In the genomic region with DNA sequence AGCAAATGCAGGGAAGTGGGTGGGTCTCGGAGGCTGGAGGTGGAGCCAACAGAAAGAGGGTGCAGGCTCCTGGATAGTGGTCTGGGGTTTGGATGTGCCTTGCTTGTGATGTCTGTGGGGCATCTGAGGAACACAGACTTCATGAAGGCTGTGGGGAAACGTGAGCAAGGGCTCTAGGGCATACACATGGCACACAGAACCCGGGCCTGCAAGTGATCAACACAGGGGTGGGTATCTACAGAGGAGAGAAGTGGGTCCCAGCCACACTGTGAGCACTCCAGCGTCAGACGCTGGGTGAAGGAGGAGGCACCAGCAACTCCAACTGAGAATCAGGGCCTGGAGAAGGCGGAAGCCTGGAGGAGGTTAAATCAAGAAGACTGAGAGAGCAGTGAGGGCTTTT, we compare ENCODE assay signal across 11 cellular contexts. TPM values are rescaled to one million over a fixed set of nuclear protein-coding genes. Genes with fewer than 3 reads are reported as not detected.
DNase-seq lines count a peak whose midpoint lies in the region; ATAC-seq and TF ChIP-seq lines count a peak whose summit lies in the region.
"Had no signal": no experiment of that assay in that cellular context is flagged by ENCODE, and none has a peak within 500 bp of the region (broad histone marks: within the 10 kb centered on the region; RNA-seq: fewer than 3 reads in every experiment).

No MANE protein-coding gene starts in this region.

- no peaks in the 10 kb centered on the region for H3K27me3 Mint-ChIP-seq in activated naive CD4-positive, alpha-beta T cell treated with anti-CD3 and anti-CD28 coated beads for 36 hours (ENCODE audit: low read depth)
- H3K27me3 Mint-ChIP-seq in activated CD4-positive, alpha-beta memory T cell treated with anti-CD3 and anti-CD28 coated beads for 36 hours, result no peaks in the 10 kb centered on the region
- peaks cover 9 to 17% (median 17%) of the 10 kb centered on the region in 3 donors for H3K27me3 Mint-ChIP-seq in immature natural killer cell (ENCODE audit: low read depth in 3 of 3)

- TF ChIP-seq CTCF in A673 (conservative IDR thresholded peaks at IDR 0.05; ENCODE audit: low read depth, low read length), result no peak

- POLR2A ChIA-PET in activated CD4-positive, alpha-beta memory T cell treated with anti-CD3 and anti-CD28 coated beads for 36 hours (lab: Charles Lee), result interaction anchor here (1.0 kb wide), 1 partner anchor 9 kb away, joined by 4 read pairs; the partner anchor contains the start of gene CHMP2A
- POLR2A ChIA-PET in A673 (lab: Charles Lee; ENCODE audit: low non-redundant PET), result no interaction called here

- no peaks in the 10 kb centered on the region for H3K36me3 ChIP-seq in A673 (ENCODE audit: insufficient read depth, low read length, poor library complexity, severe bottlenecking)

- no peaks in the 10 kb centered on the region for H3K9me3 Mint-ChIP-seq in activated naive CD4-positive, alpha-beta T cell treated with anti-CD3 and anti-CD28 coated beads for 36 hours
- no peaks in the 10 kb centered on the region for H3K9me3 Mint-ChIP-seq in activated CD4-positive, alpha-beta memory T cell treated with anti-CD3 and anti-CD28 coated beads for 36 hours
- peaks cover 0 to 2% (median 0%) of the 10 kb centered on the region in 6 donors for H3K9me3 Mint-ChIP-seq in immature natural killer cell
- H3K9me3 Mint-ChIP-seq in stimulated activated effector memory CD8-positive, alpha-beta T cell treated with anti-CD3 and anti-CD28 coated beads, Interleukin-12 subunit alpha, Interleukin-12 subunit beta, amount 100 ng/mL, for 72 hours, result no peaks in the 10 kb centered on the region

- no peaks in the 10 kb centered on the region for H3K27me3 ChIP-seq in A673 (replicated peaks; ENCODE audit: insufficient read depth, low read depth, low read length, poor library complexity)
- H3K27me3 ChIP-seq: adrenal gland had no signal

- BruUV-seq in A673 (replicated peaks; lab: Mats Ljungman, UMichigan), result no TSS peak

- CTCF ChIA-PET in activated naive CD4-positive, alpha-beta T cell treated with anti-CD3 and anti-CD28 coated beads for 36 hours (lab: Charles Lee), result no interaction called here
- CTCF ChIA-PET in activated CD4-positive, alpha-beta memory T cell treated with anti-CD3 and anti-CD28 coated beads for 36 hours (lab: Charles Lee), result interaction anchor here (2.3 to 8.6 kb wide), 2 partner anchors 44 to 50 kb away, joined by 13 to 39 read pairs; partner anchors contain the start of gene ZBTB45
- CTCF ChIA-PET in A673 (lab: Charles Lee), result no interaction called here

- intact Hi-C loops in activated naive CD4-positive, alpha-beta T cell treated with anti-CD3 and anti-CD28 coated beads for 36 hours (cut with micrococcal nuclease), result loop anchor here (1.0 kb wide), 1 partner anchor 8 kb away; no protein-coding TSS in a partner anchor
- intact Hi-C loops in activated CD4-positive, alpha-beta memory T cell treated with anti-CD3 and anti-CD28 coated beads for 36 hours (cut with micrococcal nuclease), result no loop called here
- intact Hi-C loops in A673 (cut with micrococcal nuclease; ENCODE audit: unreplicated experiment), result no loop called here

- no peak for ATAC-seq in stimulated activated effector memory CD8-positive, alpha-beta T cell treated with anti-CD3 and anti-CD28 coated beads, Interleukin-12 subunit alpha, Interleukin-12 subunit beta, amount 100 ng/mL, for 72 hours

- H3K4me3 ChIP-seq in A673 (ENCODE audit: low read depth, low read length, poor library complexity, severe bottlenecking), result no peak overlapping the region

- H3K9me3 ChIP-seq in A673 (ENCODE audit: low read depth, low read length, poor library complexity, severe bottlenecking), result no peaks in the 10 kb centered on the region
- H3K9me3 ChIP-seq: adrenal gland had no signal

- no peak for DNase-seq in activated naive CD4-positive, alpha-beta T cell treated with anti-CD3 and anti-CD28 coated beads for 36 hours
- no peak for DNase-seq in activated naive CD4-positive, alpha-beta T cell (lab: John Stamatoyannopoulos, UW)
- DNase-seq in activated CD4-positive, alpha-beta memory T cell treated with anti-CD3 and anti-CD28 coated beads for 36 hours, result no peak
- DNase-seq in immature natural killer cell (no peak), A673 (ENCODE audit: low spot score) (no peak), GM19240 (ENCODE audit: insufficient read length, low spot score) (no peak), NCI-H2171 (lab: John Stamatoyannopoulos, UW) (no peak)
- DNase-seq in stimulated activated effector memory CD8-positive, alpha-beta T cell treated with anti-CD3 and anti-CD28 coated beads, Interleukin-12 subunit alpha, Interleukin-12 subunit beta, amount 100 ng/mL, for 72 hours (ENCODE audit: low spot score in 2 of 2), result no peak
- DNase-seq: cortex of kidney; stimulated activated CD4-positive, alpha-beta T cell treated with anti-CD3 and anti-CD28 coated beads, Interleukin-1b, Interleukin-23, amount 100 ng/mL, for 48 hours had no signal

- peaks cover 22% of the 10 kb centered on the region for H3K36me3 Mint-ChIP-seq in activated naive CD4-positive, alpha-beta T cell treated with anti-CD3 and anti-CD28 coated beads for 36 hours (ENCODE audit: low read depth)
- H3K36me3 Mint-ChIP-seq in activated CD4-positive, alpha-beta memory T cell treated with anti-CD3 and anti-CD28 coated beads for 36 hours, result peaks cover 11% of the 10 kb centered on the region
- H3K36me3 Mint-ChIP-seq in immature natural killer cell, result no peaks in the 10 kb centered on the region
- H3K36me3 Mint-ChIP-seq in stimulated activated effector memory CD8-positive, alpha-beta T cell treated with anti-CD3 and anti-CD28 coated beads, Interleukin-12 subunit alpha, Interleukin-12 subunit beta, amount 100 ng/mL, for 72 hours, result peaks cover 18% of the 10 kb centered on the region

- no peak overlapping the region for H3K27ac Mint-ChIP-seq in activated naive CD4-positive, alpha-beta T cell treated with anti-CD3 and anti-CD28 coated beads for 36 hours
- peak overlapping the region; percentile 47 for H3K27ac Mint-ChIP-seq in activated CD4-positive, alpha-beta memory T cell treated with anti-CD3 and anti-CD28 coated beads for 36 hours
- peak overlapping the region in 5 of 6 donors; percentile 35 to 88 (median 65) for H3K27ac Mint-ChIP-seq in immature natural killer cell
- peak overlapping the region; percentile 29 for H3K27ac Mint-ChIP-seq in stimulated activated effector memory CD8-positive, alpha-beta T cell treated with anti-CD3 and anti-CD28 coated beads, Interleukin-12 subunit alpha, Interleukin-12 subunit beta, amount 100 ng/mL, for 72 hours

- peaks cover 41% of the 10 kb centered on the region for H3K4me1 Mint-ChIP-seq in activated naive CD4-positive, alpha-beta T cell treated with anti-CD3 and anti-CD28 coated beads for 36 hours (ENCODE audit: low read depth)
- H3K4me1 Mint-ChIP-seq in activated CD4-positive, alpha-beta memory T cell treated with anti-CD3 and anti-CD28 coated beads for 36 hours (ENCODE audit: low read depth), result peaks cover 33% of the 10 kb centered on the region
- H3K4me1 Mint-ChIP-seq in immature natural killer cell, result peaks cover 48 to 56% of the 10 kb centered on the region in 2 donors
- H3K4me1 Mint-ChIP-seq in stimulated activated effector memory CD8-positive, alpha-beta T cell treated with anti-CD3 and anti-CD28 coated beads, Interleukin-12 subunit alpha, Interleukin-12 subunit beta, amount 100 ng/mL, for 72 hours, result peaks cover 53% of the 10 kb centered on the region

- H3K4me3 Mint-ChIP-seq in activated naive CD4-positive, alpha-beta T cell treated with anti-CD3 and anti-CD28 coated beads for 36 hours, result peak overlapping the region; percentile 4
- H3K4me3 Mint-ChIP-seq in activated CD4-positive, alpha-beta memory T cell treated with anti-CD3 and anti-CD28 coated beads for 36 hours, result peak overlapping the region; percentile 81
- H3K4me3 Mint-ChIP-seq in immature natural killer cell, result peak overlapping the region; percentile 60 to 97 (median 79)
- peak overlapping the region; percentile 75 for H3K4me3 Mint-ChIP-seq in stimulated activated effector memory CD8-positive, alpha-beta T cell treated with anti-CD3 and anti-CD28 coated beads, Interleukin-12 subunit alpha, Interleukin-12 subunit beta, amount 100 ng/mL, for 72 hours

- peaks cover 16% of the 10 kb centered on the region for H3K4me1 ChIP-seq in A673 (ENCODE audit: insufficient read depth, low read length, poor library complexity, severe bottlenecking)

- H3K27ac ChIP-seq in A673 (ENCODE audit: low read depth, low read length, poor library complexity, severe bottlenecking), result no peak overlapping the region

RNA-seq across cellular contexts. Expression of gene UBE2M, which starts 5.4 kb away (rescaled TPM):
- total RNA-seq in activated naive CD4-positive, alpha-beta T cell treated with anti-CD3 and anti-CD28 coated beads for 36 hours, result 10 to 100 TPM; 91.4 to 93.6 TPM
- 100 to 1,000 TPM; 107 to 111 TPM for total RNA-seq in activated CD4-positive, alpha-beta memory T cell treated with anti-CD3 and anti-CD28 coated beads for 36 hours
- polyA plus RNA-seq in immature natural killer cell, result 10 to 100 TPM; 10.8 to 18.5 (median 15.5) TPM
- 182 and 185 TPM in 2 replicates for total RNA-seq in A673 (2021)

RNA-seq across cellular contexts. Expression of gene CHMP2A, which starts 8.9 kb away (rescaled TPM):
- total RNA-seq in activated naive CD4-positive, alpha-beta T cell treated with anti-CD3 and anti-CD28 coated beads for 36 hours, result 100 to 1,000 TPM; 109 to 111 TPM
- total RNA-seq in activated CD4-positive, alpha-beta memory T cell treated with anti-CD3 and anti-CD28 coated beads for 36 hours, result 100 to 1,000 TPM; 120 to 122 TPM
- 100 to 1,000 TPM; 210 to 265 (median 231) TPM for polyA plus RNA-seq in immature natural killer cell
- total RNA-seq in A673 (2021), result 57.6 and 69.8 TPM in 2 replicates

RNA-seq across cellular contexts. Expression of gene MZF1, which starts 9.3 kb away (rescaled TPM):
- total RNA-seq in activated naive CD4-positive, alpha-beta T cell treated with anti-CD3 and anti-CD28 coated beads for 36 hours, result 10 to 100 TPM; 13.3 to 13.4 TPM
- total RNA-seq in activated CD4-positive, alpha-beta memory T cell treated with anti-CD3 and anti-CD28 coated beads for 36 hours, result 10 to 100 TPM; 13.3 to 14.4 TPM
- polyA plus RNA-seq in immature natural killer cell, result 10 to 100 TPM in 1 of 3 donors, 1 to 10 TPM in 2; 3.2 to 10.4 (median 7.1) TPM
- 18.2 and 20.3 TPM in 2 replicates for total RNA-seq in A673 (2021)

RNA-seq across cellular contexts. Expression of gene TRIM28, which starts 20.0 kb away (rescaled TPM):
- 100 to 1,000 TPM; 475 to 483 TPM for total RNA-seq in activated naive CD4-positive, alpha-beta T cell treated with anti-CD3 and anti-CD28 coated beads for 36 hours
- 100 to 1,000 TPM; 404 to 408 TPM for total RNA-seq in activated CD4-positive, alpha-beta memory T cell treated with anti-CD3 and anti-CD28 coated beads for 36 hours
- 10 to 100 TPM; 34.3 to 36.3 (median 35.7) TPM for polyA plus RNA-seq in immature natural killer cell
- total RNA-seq in A673 (2021), result 985 and 1,038 TPM in 2 replicates

RNA-seq across cellular contexts. Expression of gene ZBTB45, which starts 44.2 kb away (rescaled TPM):
- 1 to 10 TPM; 5.5 to 6.0 TPM for total RNA-seq in activated naive CD4-positive, alpha-beta T cell treated with anti-CD3 and anti-CD28 coated beads for 36 hours
- total RNA-seq in activated CD4-positive, alpha-beta memory T cell treated with anti-CD3 and anti-CD28 coated beads for 36 hours, result 1 to 10 TPM; 9.9 to 10.0 TPM
- 1 to 10 TPM; 2.8 to 7.2 (median 3.4) TPM for polyA plus RNA-seq in immature natural killer cell
- total RNA-seq in A673 (2021), result 24.3 and 25.0 TPM in 2 replicates

Comparison
In these comparisons a context has a peak if more than half of its experiments do, and no peak if none do; other contexts are left out.
1. H3K4me3 Mint-ChIP-seq: peak in every context shown above with its lines; median percentile 81 in activated CD4-positive, alpha-beta memory T cell treated with anti-CD3 and anti-CD28 coated beads for 36 hours; 79 in immature natural killer cell; 75 in stimulated activated effector memory CD8-positive, alpha-beta T cell treated with anti-CD3 and anti-CD28 coated beads, Interleukin-12 subunit alpha, Interleukin-12 subunit beta, amount 100 ng/mL, for 72 hours; 4 in activated naive CD4-positive, alpha-beta T cell treated with anti-CD3 and anti-CD28 coated beads for 36 hours.